22 cellular contexts compared by ENCODE assay signal in the genomic region with DNA sequence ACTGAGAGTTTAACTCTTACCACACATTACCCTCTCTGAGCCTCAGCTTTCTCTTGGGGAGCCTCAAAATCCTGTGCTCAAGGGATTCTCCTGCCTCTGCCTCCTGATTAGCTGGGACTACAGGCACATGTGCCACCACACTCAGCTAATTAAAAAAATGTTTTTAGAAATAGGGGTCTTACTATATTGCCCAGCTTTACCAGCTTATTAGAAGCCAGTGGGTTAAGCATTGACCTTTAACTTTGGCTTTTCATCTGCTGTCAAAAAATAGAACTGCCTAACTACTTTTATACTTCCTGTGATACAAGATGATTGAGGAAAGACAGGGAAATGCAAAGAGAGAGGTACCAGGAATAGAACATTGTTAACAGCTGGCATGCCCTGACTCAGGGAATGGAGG.
"Had no signal": no experiment of that assay in that cellular context is flagged by ENCODE, and none has a peak within 500 bp of the region (broad histone marks: within the 10 kb centered on the region; RNA-seq: fewer than 3 reads in every experiment).

No MANE protein-coding gene starts in this region.

- H3K27me3 ChIP-seq: colonic mucosa, gastrocnemius medialis, neutrophil, pancreas, suprapubic skin, transverse colon, upper lobe of right lung, uterus had no signal

- H3K9me3 ChIP-seq: colonic mucosa, gastrocnemius medialis, lower lobe of right lung, neutrophil, pancreas, suprapubic skin, transverse colon, upper lobe of right lung, uterus had no signal

- H3K4me3 ChIP-seq: colonic mucosa, gastrocnemius medialis, lower lobe of right lung, pancreas, suprapubic skin, transverse colon, upper lobe of right lung, uterus had no signal

- H3K36me3 ChIP-seq: colonic mucosa, gastrocnemius medialis, lower lobe of right lung, neutrophil, pancreas, suprapubic skin, transverse colon, upper lobe of right lung, uterus had no signal

- ATAC-seq: esophagus mucosa; gastrocnemius medialis; left ventricle myocardium superior; lower lobe of right lung; natural killer cell treated with Interleukin-12 subunit alpha and Interleukin-12 subunit beta and Interleukin-15 and Interleukin-18, amount 100 ng/mL, for 72 hours; pancreas; sciatic nerve; stimulated activated naive CD8-positive, alpha-beta T cell treated with anti-CD3 and anti-CD28 coated beads, Interleukin-15, amount 100 ng/mL, for 72 hours; upper lobe of right lung had no signal

- H3K4me1 ChIP-seq: colonic mucosa had no signal

- DNase-seq: colonic mucosa; effector CD8-positive, alpha-beta T cell; endodermal cell; foreskin fibroblast; gastrocnemius medialis; head of caudate nucleus; left ventricle myocardium superior; lower lobe of right lung; naive B cell; pancreas; stimulated activated CD4-positive, alpha-beta T cell treated with anti-CD3 and anti-CD28 coated beads, Interleukin-2, amount 100 ng/mL, for 48 hours; stimulated activated naive CD4-positive, alpha-beta T cell; stimulated activated naive CD8-positive, alpha-beta T cell treated with anti-CD3 and anti-CD28 coated beads, Interleukin-15, amount 100 ng/mL, for 72 hours; transverse colon; upper lobe of right lung; uterus had no signal

- H3K27ac ChIP-seq: colonic mucosa, epithelial cell of prostate, gastrocnemius medialis, lower lobe of right lung, neutrophil, pancreas, suprapubic skin, transverse colon, upper lobe of right lung, uterus had no signal
